In genomic region chr13:97322740-97323342, GRCh38 we compare ENCODE assay signal across 1 cellular context.
TF ChIP-seq lines count a peak whose summit lies in the region.

No MANE protein-coding gene starts in this region.

TF ChIP-seq in HepG2, 621 proteins besides CTCF, POLR2A, EP300 and RAD21 (continued from another document):
- TF ChIP-seq, protein P1, sequence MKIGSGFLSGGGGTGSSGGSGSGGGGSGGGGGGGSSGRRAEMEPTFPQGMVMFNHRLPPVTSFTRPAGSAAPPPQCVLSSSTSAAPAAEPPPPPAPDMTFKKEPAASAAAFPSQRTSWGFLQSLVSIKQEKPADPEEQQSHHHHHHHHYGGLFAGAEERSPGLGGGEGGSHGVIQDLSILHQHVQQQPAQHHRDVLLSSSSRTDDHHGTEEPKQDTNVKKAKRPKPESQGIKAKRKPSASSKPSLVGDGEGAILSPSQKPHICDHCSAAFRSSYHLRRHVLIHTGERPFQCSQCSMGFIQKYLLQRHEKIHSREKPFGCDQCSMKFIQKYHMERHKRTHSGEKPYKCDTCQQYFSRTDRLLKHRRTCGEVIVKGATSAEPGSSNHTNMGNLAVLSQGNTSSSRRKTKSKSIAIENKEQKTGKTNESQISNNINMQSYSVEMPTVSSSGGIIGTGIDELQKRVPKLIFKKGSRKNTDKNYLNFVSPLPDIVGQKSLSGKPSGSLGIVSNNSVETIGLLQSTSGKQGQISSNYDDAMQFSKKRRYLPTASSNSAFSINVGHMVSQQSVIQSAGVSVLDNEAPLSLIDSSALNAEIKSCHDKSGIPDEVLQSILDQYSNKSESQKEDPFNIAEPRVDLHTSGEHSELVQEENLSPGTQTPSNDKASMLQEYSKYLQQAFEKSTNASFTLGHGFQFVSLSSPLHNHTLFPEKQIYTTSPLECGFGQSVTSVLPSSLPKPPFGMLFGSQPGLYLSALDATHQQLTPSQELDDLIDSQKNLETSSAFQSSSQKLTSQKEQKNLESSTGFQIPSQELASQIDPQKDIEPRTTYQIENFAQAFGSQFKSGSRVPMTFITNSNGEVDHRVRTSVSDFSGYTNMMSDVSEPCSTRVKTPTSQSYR (CRISPR knock-in tag; IDR thresholded peaks at IDR 0.05; ENCODE audit: borderline replicate concordance), result no peak
- TF ChIP-seq ZNF235 (CRISPR knock-in tag; IDR thresholded peaks at IDR 0.05; ENCODE audit: borderline replicate concordance) (no peak), ZNF121 (CRISPR knock-in tag; IDR thresholded peaks at IDR 0.05) (no peak), MAZ (IDR thresholded peaks at IDR 0.05; ENCODE audit: borderline replicate concordance, low read depth, low read length) (no peak), MAZ (CRISPR knock-in tag; IDR thresholded peaks at IDR 0.05; ENCODE audit: low read depth) (no peak), ZSCAN21 (CRISPR knock-in tag; IDR thresholded peaks at IDR 0.05; ENCODE audit: borderline replicate concordance) (no peak)
